In the genomic region with DNA sequence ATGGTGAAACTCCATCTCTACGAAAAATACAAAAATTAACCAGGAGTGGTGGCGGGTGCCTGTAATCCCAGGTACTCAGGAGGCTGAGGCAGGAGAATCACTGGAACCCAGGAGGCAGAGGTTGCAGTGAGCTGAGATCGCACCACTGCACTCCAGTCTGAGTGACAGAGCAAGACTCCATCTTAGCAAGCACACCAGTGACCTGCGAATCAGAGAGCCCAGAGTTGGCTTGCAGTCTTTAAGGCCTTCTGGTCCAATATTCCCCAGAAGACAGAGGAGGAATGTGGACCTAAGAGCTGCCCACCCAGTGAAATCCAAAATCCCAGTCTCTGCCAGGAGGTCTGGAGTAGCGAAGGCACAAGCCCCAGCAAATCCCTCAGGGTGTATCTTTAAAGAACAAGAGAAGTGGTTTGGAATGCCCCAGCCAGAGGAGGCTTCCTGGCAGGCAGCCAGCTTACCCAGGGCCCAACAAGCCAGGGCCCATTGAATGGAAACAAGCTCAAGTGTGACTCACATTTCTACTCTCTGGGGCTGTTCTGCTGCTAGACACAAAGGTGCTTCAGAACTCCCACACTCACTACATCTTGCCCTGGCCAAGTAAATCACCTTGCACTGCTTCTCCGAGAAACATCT, we compare ENCODE assay signal across 9 cellular contexts. TPM values are rescaled to one million over a fixed set of nuclear protein-coding genes. Genes with fewer than 3 reads are reported as not detected.
DNase-seq lines count a peak whose midpoint lies in the region; ATAC-seq and TF ChIP-seq lines count a peak whose summit lies in the region.
"Had no signal": no experiment of that assay in that cellular context is flagged by ENCODE, and none has a peak within 500 bp of the region (broad histone marks: within the 10 kb centered on the region; RNA-seq: fewer than 3 reads in every experiment).

No MANE protein-coding gene starts in this region.

- peaks cover 8% of the 10 kb centered on the region for H3K4me1 ChIP-seq in osteoblast (ENCODE audit: insufficient read depth, low read length)

- H3K36me3 ChIP-seq in osteoblast (ENCODE audit: insufficient read depth, low read length), result no peaks in the 10 kb centered on the region

- H3K27me3 Mint-ChIP-seq in activated CD8-positive, alpha-beta T cell treated with anti-CD3 and anti-CD28 coated beads for 36 hours, result no peaks in the 10 kb centered on the region
- H3K27me3 Mint-ChIP-seq in activated CD8-positive, alpha-beta T cell treated with anti-CD3 and anti-CD28 coated beads, Interleukin-2, amount 10 ng/mL, durations not matched to agents 7 days and 5 days (ENCODE audit: low read depth), result peaks cover 3% of the 10 kb centered on the region
- H3K27me3 Mint-ChIP-seq: CD4-positive, alpha-beta T cell had no signal

- CTCF ChIA-PET in activated CD8-positive, alpha-beta T cell treated with anti-CD3 and anti-CD28 coated beads for 36 hours (lab: Charles Lee), result interaction anchor here (0.8 to 1.2 kb wide), 2 partner anchors 30 to 230 kb away, joined by 3 to 6 read pairs; no protein-coding TSS in a partner anchor
- CTCF ChIA-PET in activated CD8-positive, alpha-beta T cell treated with anti-CD3 and anti-CD28 coated beads, Interleukin-2, amount 10 ng/mL, durations not matched to agents 7 days and 5 days (lab: Charles Lee), result interaction anchor here (1.6 kb wide), 1 partner anchor 30 kb away, joined by 4 read pairs; no protein-coding TSS in a partner anchor

- intact Hi-C loops in activated CD8-positive, alpha-beta T cell treated with anti-CD3 and anti-CD28 coated beads for 36 hours (cut with micrococcal nuclease), result no loop called here

- H3K27ac Mint-ChIP-seq in activated CD8-positive, alpha-beta T cell treated with anti-CD3 and anti-CD28 coated beads for 36 hours, result no peak overlapping the region
- H3K27ac Mint-ChIP-seq in activated CD8-positive, alpha-beta T cell treated with anti-CD3 and anti-CD28 coated beads, Interleukin-2, amount 10 ng/mL, durations not matched to agents 7 days and 5 days, result no peak overlapping the region
- H3K27ac Mint-ChIP-seq: CD4-positive, alpha-beta T cell had no signal

- no peaks in the 10 kb centered on the region for H3K27me3 ChIP-seq in osteoblast (ENCODE audit: insufficient read depth, low read length)

- no peak for TF ChIP-seq CTCF in activated CD8-positive, alpha-beta T cell treated with anti-CD3 and anti-CD28 coated beads for 36 hours (IDR thresholded peaks at IDR 0.05)
- no peak for TF ChIP-seq CTCF in osteoblast (IDR thresholded peaks at IDR 0.05; ENCODE audit: extremely low read depth, low read depth, low read length)

- no peak overlapping the region for H3K27ac ChIP-seq in osteoblast (ENCODE audit: low read depth, low read length)

- no peak overlapping the region for H3K4me3 ChIP-seq in osteoblast (ENCODE audit: insufficient read depth, low read length)

- H2AFZ ChIP-seq in osteoblast (ENCODE audit: low read length), result peak overlapping the region; percentile 51

- no peaks in the 10 kb centered on the region for H4K20me1 ChIP-seq in osteoblast (ENCODE audit: insufficient read depth, low read length)

- ATAC-seq in activated CD8-positive, alpha-beta T cell treated with anti-CD3 and anti-CD28 coated beads for 36 hours, result peak; percentile 93
- no peak for ATAC-seq in activated CD8-positive, alpha-beta T cell treated with anti-CD3 and anti-CD28 coated beads, Interleukin-2, amount 10 ng/mL, durations not matched to agents 7 days and 5 days
- no peak for ATAC-seq in GM18907 (IDR thresholded peaks at IDR 0.05; ENCODE audit: unreplicated experiment)

- no peaks in the 10 kb centered on the region for H3K79me2 ChIP-seq in osteoblast (ENCODE audit: insufficient read depth, low read length)

- H3K36me3 Mint-ChIP-seq in activated CD8-positive, alpha-beta T cell treated with anti-CD3 and anti-CD28 coated beads for 36 hours (ENCODE audit: low read depth), result no peaks in the 10 kb centered on the region
- no peaks in the 10 kb centered on the region for H3K36me3 Mint-ChIP-seq in activated CD8-positive, alpha-beta T cell treated with anti-CD3 and anti-CD28 coated beads, Interleukin-2, amount 10 ng/mL, durations not matched to agents 7 days and 5 days (ENCODE audit: low read depth)

- POLR2A ChIA-PET in activated CD8-positive, alpha-beta T cell treated with anti-CD3 and anti-CD28 coated beads for 36 hours (lab: Charles Lee), result interaction anchor here (0.6 kb wide), 1 partner anchor 12 kb away, joined by 3 read pairs; no protein-coding TSS in a partner anchor
- POLR2A ChIA-PET in activated CD8-positive, alpha-beta T cell treated with anti-CD3 and anti-CD28 coated beads, Interleukin-2, amount 10 ng/mL, durations not matched to agents 7 days and 5 days (lab: Charles Lee), result no interaction called here

- no peak overlapping the region for H3K4me3 Mint-ChIP-seq in activated CD8-positive, alpha-beta T cell treated with anti-CD3 and anti-CD28 coated beads for 36 hours
- no peak overlapping the region for H3K4me3 Mint-ChIP-seq in activated CD8-positive, alpha-beta T cell treated with anti-CD3 and anti-CD28 coated beads, Interleukin-2, amount 10 ng/mL, durations not matched to agents 7 days and 5 days
- H3K4me3 Mint-ChIP-seq: CD4-positive, alpha-beta T cell had no signal

- peak; percentile 83 for DNase-seq in activated CD8-positive, alpha-beta T cell treated with anti-CD3 and anti-CD28 coated beads for 36 hours
- DNase-seq in activated CD8-positive, alpha-beta T cell treated with anti-CD3 and anti-CD28 coated beads, Interleukin-2, amount 10 ng/mL, durations not matched to agents 7 days and 5 days, result no peak
- peak; percentile 70 for DNase-seq in NCI-H510A (lab: John Stamatoyannopoulos, UW)
- DNase-seq in astrocyte of the hippocampus (ENCODE audit: low read depth, low spot score), result peak; percentile 96
- DNase-seq in osteoblast (ENCODE audit: insufficient read length, low spot score, missing footprints), result peak; percentile 87
- no peak for DNase-seq in SK-N-DZ (ENCODE audit: low spot score)
- no peak for DNase-seq in GOT3 (lab: John Stamatoyannopoulos, UW)

- peak overlapping the region; percentile 12 for H3K4me2 ChIP-seq in osteoblast (ENCODE audit: insufficient read depth, low read length)

- H3K9me3 Mint-ChIP-seq in activated CD8-positive, alpha-beta T cell treated with anti-CD3 and anti-CD28 coated beads for 36 hours, result no peaks in the 10 kb centered on the region
- no peaks in the 10 kb centered on the region for H3K9me3 Mint-ChIP-seq in activated CD8-positive, alpha-beta T cell treated with anti-CD3 and anti-CD28 coated beads, Interleukin-2, amount 10 ng/mL, durations not matched to agents 7 days and 5 days (ENCODE audit: insufficient read depth)
- H3K9me3 Mint-ChIP-seq: CD4-positive, alpha-beta T cell had no signal

- H3K9me3 ChIP-seq in osteoblast (ENCODE audit: low read depth, low read length), result no peaks in the 10 kb centered on the region

- peaks cover 7% of the 10 kb centered on the region for H3K4me1 Mint-ChIP-seq in activated CD8-positive, alpha-beta T cell treated with anti-CD3 and anti-CD28 coated beads for 36 hours (ENCODE audit: low read depth)
- no peaks in the 10 kb centered on the region for H3K4me1 Mint-ChIP-seq in activated CD8-positive, alpha-beta T cell treated with anti-CD3 and anti-CD28 coated beads, Interleukin-2, amount 10 ng/mL, durations not matched to agents 7 days and 5 days (ENCODE audit: low read depth)

RNA-seq across cellular contexts. Expression of gene GPR161, which starts 23.9 kb away (rescaled TPM):
- total RNA-seq in activated CD8-positive, alpha-beta T cell treated with anti-CD3 and anti-CD28 coated beads for 36 hours, result under 1 TPM; 0.16 to 0.20 TPM
- not detected for total RNA-seq in activated CD8-positive, alpha-beta T cell treated with anti-CD3 and anti-CD28 coated beads, Interleukin-2, amount 10 ng/mL, durations not matched to agents 7 days and 5 days
- total RNA-seq in osteoblast, result 13.8 TPM in 2 replicates
- polyA plus RNA-seq in SK-N-DZ (2014; cell fraction: cytosol; rRNA removed), result 15.4 and 19.7 TPM in 2 replicates
- polyA plus RNA-seq in SK-N-DZ (2014; cell fraction: nucleus; rRNA removed), result 9.4 and 10.5 TPM in 2 replicates
- total RNA-seq: CD4-positive, alpha-beta T cell had no signal

Comparison
In these comparisons a context has a peak if more than half of its experiments do, and no peak if none do; other contexts are left out.
1. DNase-seq: peak in activated CD8-positive, alpha-beta T cell treated with anti-CD3 and anti-CD28 coated beads for 36 hours (single experiment), NCI-H510A (single experiment), astrocyte of the hippocampus (single experiment) and osteoblast (single experiment); none in activated CD8-positive, alpha-beta T cell treated with anti-CD3 and anti-CD28 coated beads, Interleukin-2, amount 10 ng/mL, durations not matched to agents 7 days and 5 days (single experiment), SK-N-DZ (single experiment) and GOT3 (single experiment).
2. RNA of gene GPR161, which starts 23.9 kb away (total RNA-seq): 13.8 TPM in osteoblast; 0.16 to 0.20 TPM in activated CD8-positive, alpha-beta T cell treated with anti-CD3 and anti-CD28 coated beads for 36 hours and not detected in activated CD8-positive, alpha-beta T cell treated with anti-CD3 and anti-CD28 coated beads, Interleukin-2, amount 10 ng/mL, durations not matched to agents 7 days and 5 days; every median in the first group is over 10 times any median in the second.